Comparison of ENCODE assay signal across 10 cellular contexts in the genomic region with DNA sequence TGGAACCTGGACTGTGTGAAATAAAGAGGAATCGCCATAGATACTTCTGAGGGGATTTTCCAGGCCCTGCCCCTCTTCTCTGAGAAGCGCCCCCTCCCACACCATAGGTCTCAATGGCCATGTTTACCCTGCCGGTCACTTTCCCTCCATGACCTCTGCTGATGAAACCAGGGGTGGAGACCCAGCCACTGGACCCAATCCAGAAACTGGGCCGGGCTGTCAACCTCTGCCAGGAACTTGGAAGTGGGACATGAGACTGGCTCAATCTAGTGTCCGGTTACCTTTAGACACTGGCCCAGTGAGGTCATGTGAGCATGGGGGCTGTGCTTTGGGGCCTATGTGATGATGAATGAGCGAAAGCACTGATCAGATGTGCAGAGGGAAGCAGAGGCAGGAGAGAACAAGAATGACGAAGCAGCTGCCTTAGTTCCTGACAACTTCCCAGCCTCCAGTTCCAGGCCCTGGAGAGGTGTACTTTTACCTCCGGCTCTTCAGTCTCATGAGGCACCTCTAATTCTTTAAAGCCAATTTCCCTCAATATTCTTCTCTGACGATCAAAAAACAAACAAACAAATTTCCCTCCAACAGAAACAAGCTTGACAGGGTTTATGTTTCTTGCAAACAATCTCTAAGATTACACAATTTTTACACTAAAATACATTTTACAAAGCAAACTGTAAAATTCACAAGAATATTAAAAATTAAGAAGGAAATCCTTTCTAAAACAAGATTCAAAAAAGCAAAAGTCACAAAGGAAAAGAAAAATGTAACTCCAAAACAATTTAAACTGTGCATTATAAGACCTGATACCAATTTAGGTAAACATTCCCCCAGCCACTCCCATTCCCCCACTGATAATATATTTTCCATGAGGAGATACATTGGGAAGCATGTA. TPM values are rescaled to one million over a fixed set of nuclear protein-coding genes. Genes with fewer than 3 reads are reported as not detected.
DNase-seq lines count a peak whose midpoint lies in the region; ATAC-seq and TF ChIP-seq lines count a peak whose summit lies in the region.
"Had no signal": no experiment of that assay in that cellular context is flagged by ENCODE, and none has a peak within 500 bp of the region (broad histone marks: within the 10 kb centered on the region; RNA-seq: fewer than 3 reads in every experiment).

No MANE protein-coding gene starts in this region.

- H3K27me3 ChIP-seq in upper lobe of right lung: no peaks in the 10 kb centered on the region

- H3K9me3 ChIP-seq in upper lobe of right lung: no peaks in the 10 kb centered on the region

- DNase-seq in NCI-H2029 (lab: John Stamatoyannopoulos, UW) (peak; percentile 72), dermis microvascular lymphatic vessel endothelial cell (ENCODE audit: low read depth in 2 of 2) (peak; percentile 40 to 70), lung microvascular endothelial cell (ENCODE audit: low read depth in 2 of 2) (peak; percentile 61 to 87), upper lobe of right lung (peak; percentile 87), SHP77 (lab: John Stamatoyannopoulos, UW) (no peak), NCI-H526 (lab: John Stamatoyannopoulos, UW) (no peak), NCI-H526 treated with DMSO at 0.1 percent for 48 hours (lab: John Stamatoyannopoulos, UW) (no peak)
- DNase-seq: activated CD8-positive, alpha-beta memory T cell treated with anti-CD3 and anti-CD28 coated beads, Interleukin-2, amount 50 U/mL, for 4 hours; NK-92 treated with Interleukin-12 subunit alpha and Interleukin-12 subunit beta, amount 100 ng/mL, for 24 hours had no signal

- peak overlapping the region; percentile 51 for H3K27ac ChIP-seq in upper lobe of right lung

- intact Hi-C loops in upper lobe of right lung (cut with DNase I): no loop called here

- no peak for TF ChIP-seq CTCF in upper lobe of right lung (IDR thresholded peaks at IDR 0.05)

- no peak overlapping the region for H3K4me3 ChIP-seq in upper lobe of right lung

- peak; percentile 81 for ATAC-seq in upper lobe of right lung
- ATAC-seq: esophagus mucosa had no signal

- H3K36me3 ChIP-seq in upper lobe of right lung: no peaks in the 10 kb centered on the region

- peaks cover 26% of the 10 kb centered on the region for H3K4me1 ChIP-seq in upper lobe of right lung

RNA-seq across cellular contexts. Expression of gene ASAP3, which starts 4.8 kb away (rescaled TPM):
- total RNA-seq in dermis microvascular lymphatic vessel endothelial cell: 3.6 and 10.4 TPM in 2 replicates
- total RNA-seq in lung microvascular endothelial cell: 3.4 and 5.4 TPM in 2 replicates
- 35.9 TPM for total RNA-seq in upper lobe of right lung

RNA-seq across cellular contexts. Expression of gene E2F2, which starts 51.9 kb away (rescaled TPM):
- total RNA-seq in dermis microvascular lymphatic vessel endothelial cell (1.4 and 1.9 TPM in 2 replicates), lung microvascular endothelial cell (0.40 and 0.87 TPM in 2 replicates), upper lobe of right lung (0.32 TPM)

RNA-seq across cellular contexts. Expression of gene TCEA3, which starts 54.6 kb away (rescaled TPM):
- total RNA-seq in dermis microvascular lymphatic vessel endothelial cell (0.13 and 0.51 TPM in 2 replicates), lung microvascular endothelial cell (0.20 and 0.22 TPM in 2 replicates), upper lobe of right lung (39.4 TPM)

Comparison
In these comparisons a context has a peak if more than half of its experiments do, and no peak if none do; other contexts are left out.
1. DNase-seq: peak in NCI-H2029 (single experiment), dermis microvascular lymphatic vessel endothelial cell (2 of 2), lung microvascular endothelial cell (2 of 2) and upper lobe of right lung (single experiment); none in SHP77 (0 of 2), NCI-H526 (0 of 2) and NCI-H526 treated with DMSO at 0.1 percent for 48 hours (single experiment).
2. RNA of gene TCEA3, which starts 54.6 kb away (total RNA-seq): 39.4 TPM in upper lobe of right lung (single experiment); 0.20 to 0.22 TPM in lung microvascular endothelial cell and 0.13 to 0.51 TPM in dermis microvascular lymphatic vessel endothelial cell; every median in the first group is over 10 times any median in the second.